In the genomic region with DNA sequence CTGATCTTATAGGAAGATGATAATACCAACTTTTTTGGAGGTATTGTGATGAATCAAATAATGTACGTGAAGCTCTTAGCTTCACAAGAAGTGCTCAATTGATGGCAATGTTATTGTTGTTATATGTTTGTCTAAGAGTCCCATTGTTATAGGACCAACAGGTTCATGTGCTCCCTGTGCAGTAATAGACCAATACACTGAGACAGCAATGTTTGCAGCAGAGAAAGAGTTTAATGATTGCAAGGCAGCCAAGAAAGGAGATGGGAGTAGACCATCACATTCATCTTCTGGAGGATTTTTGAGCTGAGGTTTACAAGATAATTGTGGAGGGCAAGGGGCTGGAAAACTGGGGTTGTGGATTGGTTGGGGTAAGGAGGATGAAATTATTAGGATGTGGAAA, we compare ENCODE assay signal across 33 cellular contexts.
"Had no signal": no experiment of that assay in that cellular context is flagged by ENCODE, and none has a peak within 500 bp of the region (broad histone marks: within the 10 kb centered on the region; RNA-seq: fewer than 3 reads in every experiment).

No MANE protein-coding gene starts in this region.

- H3K4me1 ChIP-seq: adrenal gland, body of pancreas, breast epithelium, colonic mucosa, heart left ventricle had no signal

- H3K36me3 Mint-ChIP-seq: activated naive CD8-positive, alpha-beta T cell had no signal

- H3K36me3 ChIP-seq: adrenal gland, breast epithelium, cardiac muscle cell, colonic mucosa, heart left ventricle, WERI-Rb-1 had no signal

- H3K9me3 ChIP-seq: adrenal gland, body of pancreas, colonic mucosa had no signal

- DNase-seq: activated B cell treated with CpG ODN at 0.5 μM for 24 hours; activated CD4-positive, alpha-beta T cell treated with anti-CD3 and anti-CD28 coated beads for 48 hours; activated CD4-positive, alpha-beta T cell treated with anti-CD3 and anti-CD28 coated beads, Interleukin-2, amount 50 U/mL, for 1 hour; activated CD4-positive, alpha-beta T cell treated with anti-CD3 and anti-CD28 coated beads, Interleukin-2, amount 50 U/mL, for 48 hours; activated CD8-positive, alpha-beta memory T cell treated with anti-CD3 and anti-CD28 coated beads for 24 hours; activated CD8-positive, alpha-beta T cell treated with anti-CD3 and anti-CD28 coated beads for 36 hours; activated effector memory CD4-positive, alpha-beta T cell treated with Interleukin-2 at 50 U/mL for 16 hours; activated gamma-delta T cell treated with Interleukin-2 at 50 U/mL for 16 hours; activated naive CD4-positive, alpha-beta T cell treated with anti-CD3 and anti-CD28 coated beads, Interleukin-2, amount 50 U/mL, for 16 hours; activated naive CD4-positive, alpha-beta T cell treated with Interleukin-2 at 50 U/mL for 16 hours; activated T-cell treated with anti-CD3 and anti-CD28 coated beads, Interleukin-2, amount 50 U/mL, for 4 hours; adrenal gland; amygdala; aorta; body of pancreas; central memory CD4-positive, alpha-beta T cell; cerebellar nuclear complex; colonic mucosa; dorsolateral prefrontal cortex; effector memory CD4-positive, alpha-beta T cell; foreskin fibroblast; heart left ventricle; T-helper 1 cell; T-helper 17 cell had no signal

- ATAC-seq: activated CD4-positive, CD25-positive, alpha-beta regulatory T cell treated with anti-CD3 and anti-CD28 coated beads, Interleukin-2, amount 50 U/mL, for 24 hours; activated CD8-positive, alpha-beta T cell treated with anti-CD3 and anti-CD28 coated beads for 36 hours; activated T-cell treated with anti-CD3 and anti-CD28 coated beads, Interleukin-2, amount 50 U/mL, for 4 hours; activated T-helper 17 cell treated with anti-CD3 and anti-CD28 coated beads, Interleukin-2, amount 50 U/mL, for 72 hours; body of pancreas; esophagus mucosa; heart left ventricle; T-helper 17 cell had no signal

- H3K4me1 Mint-ChIP-seq: activated B cell treated with CpG ODN at 0.5 μM for 24 hours; activated T-helper 17 cell treated with anti-CD3 and anti-CD28 coated beads, Interleukin-2, amount 50 U/mL, for 72 hours; T-helper 17 cell had no signal

- H3K4me3 Mint-ChIP-seq: activated B cell treated with CpG ODN at 0.5 μM for 24 hours; activated CD8-positive, alpha-beta T cell treated with anti-CD3 and anti-CD28 coated beads for 36 hours; activated naive CD8-positive, alpha-beta T cell; activated T-cell treated with anti-CD3 and anti-CD28 coated beads, Interleukin-2, amount 50 U/mL, for 4 hours; activated T-helper 17 cell treated with anti-CD3 and anti-CD28 coated beads, Interleukin-2, amount 50 U/mL, for 72 hours; endodermal cell; T-helper 17 cell; T-helper 2 cell treated with Interferon-gamma antibody and Interleukin-4, amounts not matched to agents 5 μg/mL and 100 μg/mL, for 36 hours had no signal

- H3K27me3 ChIP-seq: adrenal gland, body of pancreas, breast epithelium, cardiac muscle cell, colonic mucosa, dorsolateral prefrontal cortex had no signal

- H3K27ac Mint-ChIP-seq: activated B cell treated with CpG ODN at 0.5 μM for 24 hours; activated CD8-positive, alpha-beta T cell treated with anti-CD3 and anti-CD28 coated beads for 36 hours; activated naive CD8-positive, alpha-beta T cell; activated T-helper 17 cell treated with anti-CD3 and anti-CD28 coated beads, Interleukin-2, amount 50 U/mL, for 72 hours; endodermal cell; T-helper 17 cell; T-helper 2 cell treated with Interferon-gamma antibody and Interleukin-4, amounts not matched to agents 5 μg/mL and 100 μg/mL, for 36 hours had no signal

- H3K4me3 ChIP-seq: adrenal gland, body of pancreas, breast epithelium, cardiac muscle cell, colonic mucosa, dorsolateral prefrontal cortex, heart left ventricle had no signal

- H3K27ac ChIP-seq: adrenal gland, body of pancreas, cardiac muscle cell, colonic mucosa, dorsolateral prefrontal cortex, heart left ventricle, WERI-Rb-1 had no signal
